1 cellular context compared by ENCODE assay signal in the genomic region with DNA sequence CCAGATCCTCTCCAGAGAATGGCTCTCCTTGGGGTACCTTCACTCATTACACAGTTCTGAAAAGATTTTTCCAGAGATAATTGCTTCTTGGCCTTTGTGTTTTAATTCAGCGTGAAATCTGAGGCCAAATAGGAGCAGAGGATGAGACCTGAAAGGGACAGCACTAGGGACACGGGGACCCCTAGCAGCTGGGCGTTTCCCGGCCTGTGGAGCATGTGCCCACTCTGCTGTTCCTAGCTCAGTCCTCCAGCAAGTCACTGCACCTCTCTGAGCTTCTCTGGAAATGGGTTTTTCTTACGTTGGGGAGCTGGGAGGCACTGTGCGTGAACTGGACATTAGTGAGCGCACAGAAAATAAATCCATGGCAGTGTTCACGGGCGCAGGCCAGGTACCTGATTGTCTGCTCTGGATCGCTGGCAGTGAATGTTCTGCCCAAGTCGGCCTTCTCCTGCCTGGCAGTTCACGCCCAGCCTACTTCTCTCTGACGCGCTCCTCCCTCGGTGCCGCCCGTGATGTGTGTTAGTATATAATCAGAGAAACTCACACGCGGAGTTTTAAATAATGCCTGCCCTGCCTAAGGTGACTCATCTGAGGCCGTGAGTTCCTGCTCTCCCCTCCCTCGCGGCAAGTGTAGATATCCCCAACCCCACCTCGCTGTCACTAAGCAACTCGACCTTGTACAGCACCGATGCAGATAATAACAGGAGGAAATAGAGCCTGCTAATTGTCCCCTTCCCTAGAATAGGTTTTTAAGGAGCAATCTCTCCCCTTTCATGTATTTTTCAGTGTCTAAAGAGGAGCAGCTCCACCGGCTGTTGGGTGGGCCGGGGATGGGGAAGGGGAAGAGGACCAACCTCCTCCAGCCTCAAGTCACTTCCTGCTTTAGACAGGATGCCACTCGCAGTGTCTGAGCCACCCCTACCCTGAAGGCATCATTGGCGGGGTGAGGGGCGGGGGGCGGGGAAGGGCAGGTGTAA.
TF ChIP-seq lines count a peak whose summit lies in the region.

No MANE protein-coding gene starts in this region.

TF ChIP-seq in K562, 482 proteins besides CTCF, POLR2A, EP300 and RAD21 (continued from another document and continues in another):
- TF ChIP-seq MYBL2 (IDR thresholded peaks at IDR 0.05; ENCODE audit: low read depth) (no peak; the same call in 1 of the 2 replicates), MYBL2 (CRISPR knock-in tag; IDR thresholded peaks at IDR 0.05; ENCODE audit: borderline replicate concordance) (no peak), CBX2 (IDR thresholded peaks at IDR 0.05; ENCODE audit: insufficient read depth, low read length, poor library complexity, severe bottlenecking) (no peak), XRCC5 (IDR thresholded peaks at IDR 0.05; ENCODE audit: low read depth, low read length) (peak; percentile 35), ARID1B (IDR thresholded peaks at IDR 0.05) (peak; percentile 88), STAT5A (IDR thresholded peaks at IDR 0.05; ENCODE audit: borderline replicate concordance, low read length) (no peak), CXXC5 (CRISPR knock-in tag; IDR thresholded peaks at IDR 0.05) (peak; percentile 78), ZBTB17 (CRISPR knock-in tag; IDR thresholded peaks at IDR 0.05) (0 out of 2 replicates have a peak, but pooled peaks have one; percentile 52), ATF1 (CRISPR knock-in tag; IDR thresholded peaks at IDR 0.05) (no peak), ATF1 (tag; IDR thresholded peaks at IDR 0.05) (peak; percentile 80), ETV1 (tag; conservative IDR thresholded peaks at IDR 0.05; ENCODE audit: low read depth) (peak; percentile 35; the same call in 1 of the 2 replicates), RFX5 (IDR thresholded peaks at IDR 0.05; ENCODE audit: low read depth, low read length) (peak; percentile 53; the same call in 1 of the 2 replicates), TAL1 (IDR thresholded peaks at IDR 0.05) (no peak), LEF1 (IDR thresholded peaks at IDR 0.05) (peak; percentile 48; the same call in 1 of the 2 replicates), ZNF347 (CRISPR knock-in tag; IDR thresholded peaks at IDR 0.05; ENCODE audit: low read depth) (no peak), PML (IDR thresholded peaks at IDR 0.05; ENCODE audit: low read length) (peak; percentile 56; the same call in 1 of the 2 replicates), ZFP1 (CRISPR knock-in tag; IDR thresholded peaks at IDR 0.05) (no peak), RBFOX2 (IDR thresholded peaks at IDR 0.05; ENCODE audit: low read depth, low read length) (peak; percentile 72), SMC3 (conservative IDR thresholded peaks at IDR 0.05; ENCODE audit: insufficient read depth, low read depth, low read length) (no peak), TARDBP (IDR thresholded peaks at IDR 0.05) (0 out of 2 replicates have a peak, but pooled peaks have one; percentile 29), NONO (IDR thresholded peaks at IDR 0.05; ENCODE audit: low read depth in 2 of 2, low read length in 1 of 2) (no peak), CSDE1 (IDR thresholded peaks at IDR 0.05) (no peak), SMARCA5 (IDR thresholded peaks at IDR 0.05) (0 out of 2 replicates have a peak, but pooled peaks have one; percentile 45), TCF3 (CRISPR knock-in tag; IDR thresholded peaks at IDR 0.05) (peak; percentile 54; the same call in 1 of the 2 replicates), FOXJ2 (tag; IDR thresholded peaks at IDR 0.05) (peak; percentile 55; the same call in 1 of the 2 replicates), ZNF239 (CRISPR knock-in tag; IDR thresholded peaks at IDR 0.05) (no peak), KLF16 (IDR thresholded peaks at IDR 0.05) (no peak), MAFF (IDR thresholded peaks at IDR 0.05; ENCODE audit: low read length) (peak; percentile 31; the same call in 1 of the 2 replicates), NCOR1 (IDR thresholded peaks at IDR 0.05) (peak; percentile 58), ZNF217 (CRISPR knock-in tag; IDR thresholded peaks at IDR 0.05) (no peak), ZNF449 (CRISPR knock-in tag; IDR thresholded peaks at IDR 0.05) (no peak), MYNN (IDR thresholded peaks at IDR 0.05) (peak; percentile 53; the same call in 1 of the 2 replicates), MYNN (CRISPR knock-in tag; IDR thresholded peaks at IDR 0.05) (no peak), CBX5 (IDR thresholded peaks at IDR 0.05; ENCODE audit: borderline replicate concordance, low read depth) (peak; percentile 8; the same call in 1 of the 2 replicates), SRF (CRISPR knock-in tag; IDR thresholded peaks at IDR 0.05) (0 out of 4 replicates have a peak, but pooled peaks of 1 of the 2 experiments have one; percentile 32), KLF6 (CRISPR knock-in tag; IDR thresholded peaks at IDR 0.05; ENCODE audit: borderline replicate concordance) (no peak), PHF21A (IDR thresholded peaks at IDR 0.05; ENCODE audit: borderline replicate concordance, low read depth) (peak; percentile 43; the same call in 1 of the 2 replicates), HNRNPLL (IDR thresholded peaks at IDR 0.05; ENCODE audit: low read depth, low read length, poor library complexity, severe bottlenecking) (peak; percentile 57), MNT (conservative IDR thresholded peaks at IDR 0.05) (peak; percentile 62 to 81), PRDM10 (IDR thresholded peaks at IDR 0.05; ENCODE audit: partially characterized antibody) (peak; percentile 60), BCOR (IDR thresholded peaks at IDR 0.05) (0 out of 2 replicates have a peak, but pooled peaks have one; percentile 39)
- TF ChIP-seq, protein P1, sequence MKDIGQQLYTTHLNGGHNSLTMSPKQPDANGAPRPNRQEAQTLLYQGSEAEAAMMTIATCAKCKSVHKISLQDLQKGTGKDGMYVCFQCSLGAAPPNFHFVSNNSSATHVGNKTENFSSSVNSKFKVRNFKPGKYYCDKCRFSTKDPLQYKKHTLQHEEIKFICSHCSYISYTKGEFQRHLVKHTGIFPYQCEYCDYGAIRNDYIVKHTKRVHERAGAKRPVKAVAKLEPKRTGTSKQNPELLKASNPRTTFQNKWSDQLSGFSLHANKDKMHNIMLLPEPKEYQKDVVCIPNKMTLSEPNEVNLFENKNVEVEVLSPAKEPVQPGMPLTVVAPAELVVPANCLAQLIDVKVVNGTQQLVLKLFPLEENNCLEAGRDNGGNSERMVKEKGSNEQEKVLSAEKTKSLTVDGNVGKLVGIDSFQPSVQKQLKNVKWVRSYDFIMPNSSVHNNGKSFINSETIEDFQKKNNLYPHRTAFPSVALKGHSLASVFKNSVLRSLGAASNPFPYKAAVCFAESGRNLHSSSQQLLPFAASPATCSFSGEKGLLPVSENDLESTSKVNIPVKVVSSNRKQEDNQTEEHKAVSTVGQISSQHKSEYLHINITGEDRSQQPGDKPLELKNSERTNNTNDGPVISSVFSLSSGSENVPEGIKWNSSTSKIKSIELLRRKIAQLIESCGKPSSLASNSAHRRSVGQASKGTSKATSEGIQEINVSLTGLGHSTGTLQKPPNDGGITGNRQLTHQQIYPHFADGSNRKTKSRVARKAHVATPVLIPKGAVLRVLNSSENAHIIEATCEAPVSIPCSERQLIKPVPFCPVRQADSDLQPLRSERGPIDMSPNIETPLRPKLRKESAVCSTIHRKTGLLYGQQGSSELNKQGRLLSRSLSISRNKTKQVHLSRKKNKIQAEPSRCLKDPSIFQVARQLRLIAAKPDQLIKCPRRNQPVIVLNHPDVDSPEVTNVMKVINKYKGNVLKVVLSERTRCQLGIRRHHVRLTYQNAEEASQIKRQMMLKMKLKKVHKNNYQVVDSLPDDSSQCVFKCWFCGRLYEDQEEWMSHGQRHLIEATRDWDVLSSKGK (CRISPR knock-in tag; IDR thresholded peaks at IDR 0.05), result no peak
- TF ChIP-seq, protein P2, sequence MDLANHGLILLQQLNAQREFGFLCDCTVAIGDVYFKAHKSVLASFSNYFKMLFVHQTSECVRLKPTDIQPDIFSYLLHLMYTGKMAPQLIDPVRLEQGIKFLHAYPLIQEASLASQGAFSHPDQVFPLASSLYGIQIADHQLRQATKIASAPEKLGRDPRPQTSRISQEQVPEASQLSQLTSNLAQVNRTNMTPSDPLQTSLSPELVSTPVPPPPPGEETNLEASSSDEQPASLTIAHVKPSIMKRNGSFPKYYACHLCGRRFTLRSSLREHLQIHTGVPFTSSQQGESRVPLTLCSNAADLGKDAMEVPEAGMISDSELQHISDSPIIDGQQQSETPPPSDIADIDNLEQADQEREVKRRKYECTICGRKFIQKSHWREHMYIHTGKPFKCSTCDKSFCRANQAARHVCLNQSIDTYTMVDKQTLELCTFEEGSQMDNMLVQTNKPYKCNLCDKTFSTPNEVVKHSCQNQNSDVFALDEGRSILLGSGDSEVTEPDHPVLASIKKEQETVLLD (IDR thresholded peaks at IDR 0.05), result peak; percentile 67
- TF ChIP-seq, protein P3, sequence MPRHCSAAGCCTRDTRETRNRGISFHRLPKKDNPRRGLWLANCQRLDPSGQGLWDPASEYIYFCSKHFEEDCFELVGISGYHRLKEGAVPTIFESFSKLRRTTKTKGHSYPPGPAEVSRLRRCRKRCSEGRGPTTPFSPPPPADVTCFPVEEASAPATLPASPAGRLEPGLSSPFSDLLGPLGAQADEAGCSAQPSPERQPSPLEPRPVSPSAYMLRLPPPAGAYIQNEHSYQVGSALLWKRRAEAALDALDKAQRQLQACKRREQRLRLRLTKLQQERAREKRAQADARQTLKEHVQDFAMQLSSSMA (CRISPR knock-in tag; IDR thresholded peaks at IDR 0.05), result no peak
- TF ChIP-seq, protein P4, sequence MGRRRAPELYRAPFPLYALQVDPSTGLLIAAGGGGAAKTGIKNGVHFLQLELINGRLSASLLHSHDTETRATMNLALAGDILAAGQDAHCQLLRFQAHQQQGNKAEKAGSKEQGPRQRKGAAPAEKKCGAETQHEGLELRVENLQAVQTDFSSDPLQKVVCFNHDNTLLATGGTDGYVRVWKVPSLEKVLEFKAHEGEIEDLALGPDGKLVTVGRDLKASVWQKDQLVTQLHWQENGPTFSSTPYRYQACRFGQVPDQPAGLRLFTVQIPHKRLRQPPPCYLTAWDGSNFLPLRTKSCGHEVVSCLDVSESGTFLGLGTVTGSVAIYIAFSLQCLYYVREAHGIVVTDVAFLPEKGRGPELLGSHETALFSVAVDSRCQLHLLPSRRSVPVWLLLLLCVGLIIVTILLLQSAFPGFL (CRISPR knock-in tag; IDR thresholded peaks at IDR 0.05), result no peak
